In the genomic region with DNA sequence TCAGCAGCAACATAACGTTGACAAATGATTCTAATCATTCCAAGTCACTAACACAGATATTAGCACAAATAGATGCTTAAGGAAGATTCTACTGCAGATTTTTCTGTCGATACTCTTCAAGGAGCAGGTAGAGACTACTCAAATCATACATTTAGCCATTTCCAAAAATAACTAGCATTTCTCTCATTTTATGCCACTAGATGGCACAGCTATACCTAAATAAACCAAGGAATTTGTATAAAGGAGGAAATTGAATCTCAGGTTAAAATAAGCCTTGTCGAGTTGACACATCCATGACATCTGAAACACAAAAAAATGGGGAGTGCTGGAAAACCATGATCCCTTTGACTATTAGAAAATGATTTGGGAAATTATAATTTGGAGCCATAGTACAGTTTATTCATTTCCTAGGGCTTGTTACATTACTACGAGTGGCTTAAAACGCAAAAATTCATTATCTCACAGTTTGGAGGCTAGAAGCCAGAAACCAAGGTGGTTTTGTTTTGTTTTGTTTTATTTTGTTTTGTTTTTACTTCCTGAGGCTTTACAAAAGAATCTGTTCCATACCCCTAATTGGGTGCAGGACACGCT, we compare ENCODE assay signal across 8 cellular contexts. TPM values are rescaled to one million over a fixed set of nuclear protein-coding genes. Genes with fewer than 3 reads are reported as not detected.
DNase-seq lines count a peak whose midpoint lies in the region; ATAC-seq, FAIRE-seq and TF ChIP-seq lines count a peak whose summit lies in the region.

No MANE protein-coding gene starts in this region.

- intact Hi-C loops in activated CD8-positive, alpha-beta T cell treated with anti-CD3 and anti-CD28 coated beads for 36 hours (cut with micrococcal nuclease): loop anchor here (2.0 kb wide), 1 partner anchor 350 kb away; no protein-coding TSS in a partner anchor
- intact Hi-C loops in ascending aorta (cut with DNase I): loop anchor here (2.0 kb wide), 1 partner anchor 350 kb away; no protein-coding TSS in a partner anchor
- intact Hi-C loops in kidney (cut with DNase I): loop anchor here (10.0 kb wide), 1 partner anchor 362 kb away; no protein-coding TSS in a partner anchor

- no peak overlapping the region for H3K27ac Mint-ChIP-seq in activated CD8-positive, alpha-beta T cell treated with anti-CD3 and anti-CD28 coated beads for 36 hours
- no peak overlapping the region for H3K27ac Mint-ChIP-seq in activated CD8-positive, alpha-beta T cell treated with anti-CD3 and anti-CD28 coated beads, Interleukin-2, amount 10 ng/mL, durations not matched to agents 7 days and 5 days

- DNase-seq in activated CD8-positive, alpha-beta T cell treated with anti-CD3 and anti-CD28 coated beads for 36 hours: no peak
- no peak for DNase-seq in activated CD8-positive, alpha-beta T cell treated with anti-CD3 and anti-CD28 coated beads, Interleukin-2, amount 10 ng/mL, durations not matched to agents 7 days and 5 days
- peak; percentile 60 to 67 for DNase-seq in NCI-H2081 (lab: John Stamatoyannopoulos, UW)
- DNase-seq in ascending aorta (ENCODE audit: low spot score in 2 of 2): no peak
- no peak for DNase-seq in kidney
- DNase-seq in stimulated activated CD4-positive, alpha-beta T cell treated with anti-CD3 and anti-CD28 coated beads, Interleukin-4, amount 100 ng/mL, for 4 hours: no peak
- DNase-seq in activated CD4-positive, alpha-beta T cell treated with anti-CD3 and anti-CD28 coated beads for 48 hours: no peak

- no peak overlapping the region for H3K4me3 ChIP-seq in ascending aorta
- H3K4me3 ChIP-seq in kidney (ENCODE audit: low read length in 2 of 2): no peak overlapping the region

- H3K9me3 ChIP-seq in ascending aorta (no peaks in the 10 kb centered on the region), kidney (ENCODE audit: control insufficient read depth in 1 of 2, low read length in 2 of 2) (no peaks in the 10 kb centered on the region)

- H3K9ac ChIP-seq in kidney (ENCODE audit: low read length in 2 of 2): no peak overlapping the region

- H3K27me3 ChIP-seq in ascending aorta: no peaks in the 10 kb centered on the region

- ATAC-seq in activated CD8-positive, alpha-beta T cell treated with anti-CD3 and anti-CD28 coated beads for 36 hours: no peak
- ATAC-seq in activated CD8-positive, alpha-beta T cell treated with anti-CD3 and anti-CD28 coated beads, Interleukin-2, amount 10 ng/mL, durations not matched to agents 7 days and 5 days: no peak
- ATAC-seq in GM21786 (IDR thresholded peaks at IDR 0.05; ENCODE audit: unreplicated experiment): no peak

- H3K27me3 Mint-ChIP-seq in activated CD8-positive, alpha-beta T cell treated with anti-CD3 and anti-CD28 coated beads for 36 hours: peaks cover 2% of the 10 kb centered on the region
- peaks cover 3% of the 10 kb centered on the region for H3K27me3 Mint-ChIP-seq in activated CD8-positive, alpha-beta T cell treated with anti-CD3 and anti-CD28 coated beads, Interleukin-2, amount 10 ng/mL, durations not matched to agents 7 days and 5 days (ENCODE audit: low read depth)

- no peaks in the 10 kb centered on the region for H3K4me1 ChIP-seq in ascending aorta
- no peaks in the 10 kb centered on the region for H3K4me1 ChIP-seq in kidney (ENCODE audit: control insufficient read depth in 1 of 2, insufficient read depth in 1 of 2, low read depth in 1 of 2, low read length in 2 of 2)

- no peaks in the 10 kb centered on the region for H3K36me3 Mint-ChIP-seq in activated CD8-positive, alpha-beta T cell treated with anti-CD3 and anti-CD28 coated beads for 36 hours (ENCODE audit: low read depth)
- H3K36me3 Mint-ChIP-seq in activated CD8-positive, alpha-beta T cell treated with anti-CD3 and anti-CD28 coated beads, Interleukin-2, amount 10 ng/mL, durations not matched to agents 7 days and 5 days (ENCODE audit: low read depth): no peaks in the 10 kb centered on the region

- CTCF ChIA-PET in activated CD8-positive, alpha-beta T cell treated with anti-CD3 and anti-CD28 coated beads for 36 hours (lab: Charles Lee): interaction anchor here (1.3 to 3.9 kb wide), 3 partner anchors 349 to 427 kb away, joined by 3 to 40 read pairs (median 3); no protein-coding TSS in a partner anchor
- CTCF ChIA-PET in activated CD8-positive, alpha-beta T cell treated with anti-CD3 and anti-CD28 coated beads, Interleukin-2, amount 10 ng/mL, durations not matched to agents 7 days and 5 days (lab: Charles Lee): interaction anchor here (2.0 to 3.5 kb wide), 2 partner anchors 13 to 349 kb away, joined by 6 to 36 read pairs; no protein-coding TSS in a partner anchor

- no peaks in the 10 kb centered on the region for H3K4me1 Mint-ChIP-seq in activated CD8-positive, alpha-beta T cell treated with anti-CD3 and anti-CD28 coated beads for 36 hours (ENCODE audit: low read depth)
- no peaks in the 10 kb centered on the region for H3K4me1 Mint-ChIP-seq in activated CD8-positive, alpha-beta T cell treated with anti-CD3 and anti-CD28 coated beads, Interleukin-2, amount 10 ng/mL, durations not matched to agents 7 days and 5 days (ENCODE audit: low read depth)

- POLR2A ChIA-PET in activated CD8-positive, alpha-beta T cell treated with anti-CD3 and anti-CD28 coated beads for 36 hours (lab: Charles Lee): no interaction called here
- POLR2A ChIA-PET in activated CD8-positive, alpha-beta T cell treated with anti-CD3 and anti-CD28 coated beads, Interleukin-2, amount 10 ng/mL, durations not matched to agents 7 days and 5 days (lab: Charles Lee): no interaction called here

- H3K36me3 ChIP-seq in ascending aorta: no peaks in the 10 kb centered on the region
- no peaks in the 10 kb centered on the region for H3K36me3 ChIP-seq in kidney (ENCODE audit: control insufficient read depth in 1 of 2, insufficient read depth in 2 of 2, low read length in 2 of 2)

- H3K4me3 Mint-ChIP-seq in activated CD8-positive, alpha-beta T cell treated with anti-CD3 and anti-CD28 coated beads for 36 hours: no peak overlapping the region
- H3K4me3 Mint-ChIP-seq in activated CD8-positive, alpha-beta T cell treated with anti-CD3 and anti-CD28 coated beads, Interleukin-2, amount 10 ng/mL, durations not matched to agents 7 days and 5 days: no peak overlapping the region

- no peaks in the 10 kb centered on the region for H3K9me3 Mint-ChIP-seq in activated CD8-positive, alpha-beta T cell treated with anti-CD3 and anti-CD28 coated beads for 36 hours
- no peaks in the 10 kb centered on the region for H3K9me3 Mint-ChIP-seq in activated CD8-positive, alpha-beta T cell treated with anti-CD3 and anti-CD28 coated beads, Interleukin-2, amount 10 ng/mL, durations not matched to agents 7 days and 5 days (ENCODE audit: insufficient read depth)

- FAIRE-seq in kidney (lab: Jason Lieb, UNC): peak; percentile 32

- peak; percentile 34 for TF ChIP-seq CTCF in activated CD8-positive, alpha-beta T cell treated with anti-CD3 and anti-CD28 coated beads for 36 hours (IDR thresholded peaks at IDR 0.05)
- peak in 2 of 3 experiments; percentile 41 to 46 for TF ChIP-seq CTCF in ascending aorta (IDR thresholded peaks at IDR 0.05)
- TF ChIP-seq CTCF in kidney (IDR thresholded peaks at IDR 0.05; ENCODE audit: borderline replicate concordance, extremely low read depth, insufficient read depth): peak; percentile 50

- H3K27ac ChIP-seq in ascending aorta (no peak overlapping the region), kidney (ENCODE audit: low read depth in 2 of 2, low read length in 2 of 2) (no peak overlapping the region)

RNA-seq across cellular contexts. Expression of a gene that starts 59.5 kb away (rescaled TPM):
- not detected for total RNA-seq in activated CD8-positive, alpha-beta T cell treated with anti-CD3 and anti-CD28 coated beads for 36 hours
- not detected for total RNA-seq in activated CD8-positive, alpha-beta T cell treated with anti-CD3 and anti-CD28 coated beads, Interleukin-2, amount 10 ng/mL, durations not matched to agents 7 days and 5 days
- total RNA-seq in ascending aorta: not detected
- total RNA-seq in kidney: not detected
- polyA plus RNA-seq in kidney (ENCODE audit: insufficient read depth, low read depth, low replicate concordance): 1.8 TPM

Comparison
In these comparisons a context has a peak if more than half of its experiments do, and no peak if none do; other contexts are left out.
1. DNase-seq: peak in NCI-H2081 (2 of 2); none in activated CD8-positive, alpha-beta T cell treated with anti-CD3 and anti-CD28 coated beads for 36 hours (single experiment), activated CD8-positive, alpha-beta T cell treated with anti-CD3 and anti-CD28 coated beads, Interleukin-2, amount 10 ng/mL, durations not matched to agents 7 days and 5 days (single experiment), ascending aorta (0 of 2), kidney (single experiment), stimulated activated CD4-positive, alpha-beta T cell treated with anti-CD3 and anti-CD28 coated beads, Interleukin-4, amount 100 ng/mL, for 4 hours (0 of 2) and activated CD4-positive, alpha-beta T cell treated with anti-CD3 and anti-CD28 coated beads for 48 hours (single experiment).
2. Peak in every context shown above with its lines, with median percentiles within 50 percentile points of each other: CTCF ChIP-seq.